In genomic region chr5:109468737-109469420, GRCh38 we compare ENCODE assay signal across 8 cellular contexts. TPM values are rescaled to one million over a fixed set of nuclear protein-coding genes. Genes with fewer than 3 reads are reported as not detected.
DNase-seq lines count a peak whose midpoint lies in the region; ATAC-seq and TF ChIP-seq lines count a peak whose summit lies in the region.

No MANE protein-coding gene starts in this region.

- no peaks in the 10 kb centered on the region for H3K36me3 ChIP-seq in DOHH2 (ENCODE audit: control insufficient read depth, low read length)
- H3K36me3 ChIP-seq in OCI-LY7 (ENCODE audit: insufficient read depth, low read length), result no peaks in the 10 kb centered on the region

- POLR2A ChIA-PET in OCI-LY7 (lab: Charles Lee), result no interaction called here
- POLR2A ChIA-PET in naive thymus-derived CD8-positive, alpha-beta T cell (lab: Charles Lee), result no interaction called here

- H3K79me2 ChIP-seq in DOHH2 (ENCODE audit: control insufficient read depth, low read length) (no peaks in the 10 kb centered on the region), OCI-LY7 (ENCODE audit: insufficient read depth, low read depth, low read length) (no peaks in the 10 kb centered on the region)

- H2AFZ ChIP-seq in OCI-LY7 (ENCODE audit: low read length), result no peak overlapping the region

- peaks cover 11% of the 10 kb centered on the region for H3K4me1 ChIP-seq in DOHH2 (ENCODE audit: control insufficient read depth, low read length)
- H3K4me1 ChIP-seq in OCI-LY7 (ENCODE audit: insufficient read depth, low read length, poor library complexity, severe bottlenecking), result peaks cover 5% of the 10 kb centered on the region

- no peaks in the 10 kb centered on the region for H3K36me3 Mint-ChIP-seq in naive thymus-derived CD8-positive, alpha-beta T cell
- no peaks in the 10 kb centered on the region for H3K36me3 Mint-ChIP-seq in stimulated activated effector memory CD8-positive, alpha-beta T cell treated with anti-CD3 and anti-CD28 coated beads, Interleukin-12 subunit alpha, Interleukin-12 subunit beta, amount 100 ng/mL, for 72 hours

- no peaks in the 10 kb centered on the region for H3K9me3 ChIP-seq in DOHH2 (ENCODE audit: control insufficient read depth, insufficient read depth, low read length)
- H3K9me3 ChIP-seq in OCI-LY7 (ENCODE audit: low read length), result no peaks in the 10 kb centered on the region

- no peaks in the 10 kb centered on the region for H3K9me3 Mint-ChIP-seq in naive thymus-derived CD8-positive, alpha-beta T cell
- no peaks in the 10 kb centered on the region for H3K9me3 Mint-ChIP-seq in stimulated activated effector memory CD8-positive, alpha-beta T cell treated with anti-CD3 and anti-CD28 coated beads, Interleukin-12 subunit alpha, Interleukin-12 subunit beta, amount 100 ng/mL, for 72 hours

- H3K27ac ChIP-seq in DOHH2 (ENCODE audit: low read depth, low read length) (no peak overlapping the region), OCI-LY7 (ENCODE audit: low read depth, low read length, poor library complexity, severe bottlenecking) (no peak overlapping the region)

- TF ChIP-seq CTCF in DOHH2 (IDR thresholded peaks at IDR 0.05; ENCODE audit: low read depth, low read length, poor library complexity, severe bottlenecking), result peak; percentile 71
- peak; percentile 88 for TF ChIP-seq CTCF in OCI-LY7 (conservative IDR thresholded peaks at IDR 0.05; ENCODE audit: low read length)

- CTCF ChIA-PET in OCI-LY7 (lab: Charles Lee; ENCODE audit: unreplicated experiment), result no interaction called here

- no peaks in the 10 kb centered on the region for H4K20me1 ChIP-seq in DOHH2 (ENCODE audit: control insufficient read depth, insufficient read depth, low read depth, low read length)
- H4K20me1 ChIP-seq in OCI-LY7 (ENCODE audit: insufficient read depth, low read length), result no peaks in the 10 kb centered on the region

- H3K27me3 ChIP-seq in DOHH2 (ENCODE audit: control insufficient read depth, low read length), result peaks cover 3% of the 10 kb centered on the region; the same call in 1 of the 2 replicates

- no peak overlapping the region for H3K27ac Mint-ChIP-seq in naive thymus-derived CD8-positive, alpha-beta T cell
- H3K27ac Mint-ChIP-seq in stimulated activated effector memory CD8-positive, alpha-beta T cell treated with anti-CD3 and anti-CD28 coated beads, Interleukin-12 subunit alpha, Interleukin-12 subunit beta, amount 100 ng/mL, for 72 hours, result no peak overlapping the region

- peaks cover 0 to 4% (median 2%) of the 10 kb centered on the region in 5 donors for H3K27me3 Mint-ChIP-seq in naive thymus-derived CD8-positive, alpha-beta T cell

- H3K9me2 ChIP-seq in DOHH2 (replicated peaks; ENCODE audit: control insufficient read depth, low read length), result no peaks in the 10 kb centered on the region
- H3K9me2 ChIP-seq in OCI-LY7 (ENCODE audit: insufficient read depth, low read length), result no peaks in the 10 kb centered on the region

- intact Hi-C loops in OCI-LY7 (cut with micrococcal nuclease; ENCODE audit: unreplicated experiment), result loop anchor here (5.0 to 10.0 kb wide), 2 partner anchors 104 to 547 kb away; no protein-coding TSS in a partner anchor

- no peaks in the 10 kb centered on the region for H3F3A ChIP-seq in DOHH2 (ENCODE audit: control insufficient read depth, insufficient read depth)

- H3K4me1 Mint-ChIP-seq in naive thymus-derived CD8-positive, alpha-beta T cell, result peaks cover 0 to 5% (median 0%) of the 10 kb centered on the region in 4 donors
- H3K4me1 Mint-ChIP-seq in stimulated activated effector memory CD8-positive, alpha-beta T cell treated with anti-CD3 and anti-CD28 coated beads, Interleukin-12 subunit alpha, Interleukin-12 subunit beta, amount 100 ng/mL, for 72 hours, result peaks cover 7% of the 10 kb centered on the region

- H3K4me3 Mint-ChIP-seq in naive thymus-derived CD8-positive, alpha-beta T cell, result no peak overlapping the region
- H3K4me3 Mint-ChIP-seq in stimulated activated effector memory CD8-positive, alpha-beta T cell treated with anti-CD3 and anti-CD28 coated beads, Interleukin-12 subunit alpha, Interleukin-12 subunit beta, amount 100 ng/mL, for 72 hours, result no peak overlapping the region

- DNase-seq in Jurkat, Clone E6-1 (ENCODE audit: low read depth, low spot score), result peak; percentile 80
- DNase-seq in OCI-LY7 (ENCODE audit: low spot score) (peak; percentile 91), activated T-cell treated with anti-CD3 and anti-CD28 coated beads for 24 hours (ENCODE audit: low read depth) (peak; percentile 66)
- DNase-seq in naive thymus-derived CD8-positive, alpha-beta T cell, result peak; percentile 19 to 87 (median 52)
- DNase-seq in stimulated activated effector memory CD8-positive, alpha-beta T cell treated with anti-CD3 and anti-CD28 coated beads, Interleukin-12 subunit alpha, Interleukin-12 subunit beta, amount 100 ng/mL, for 72 hours (ENCODE audit: low spot score in 2 of 2), result peak; percentile 57 to 82

- no peak overlapping the region for H3K4me3 ChIP-seq in DOHH2 (ENCODE audit: low read length)
- H3K4me3 ChIP-seq in Jurkat, Clone E6-1 (ENCODE audit: low read length), result no peak overlapping the region
- H3K4me3 ChIP-seq in OCI-LY7 (ENCODE audit: low read depth, low read length, poor library complexity, severe bottlenecking), result no peak overlapping the region

- ATAC-seq in GM21737 (IDR thresholded peaks at IDR 0.05; ENCODE audit: unreplicated experiment) (peak; percentile 97), esophagus mucosa (peak; percentile 93)
- peak; percentile 63 to 72 for ATAC-seq in naive thymus-derived CD8-positive, alpha-beta T cell
- peak; percentile 90 for ATAC-seq in stimulated activated effector memory CD8-positive, alpha-beta T cell treated with anti-CD3 and anti-CD28 coated beads, Interleukin-12 subunit alpha, Interleukin-12 subunit beta, amount 100 ng/mL, for 72 hours

- H3K4me2 ChIP-seq in DOHH2 (ENCODE audit: low read length), result peak overlapping the region; percentile 23
- peak overlapping the region; percentile 15; the same call in 1 of the 2 replicates for H3K4me2 ChIP-seq in OCI-LY7 (ENCODE audit: low read length)

- no TSS peak for BruUV-seq in OCI-LY7 (replicated peaks; lab: Mats Ljungman, UMichigan)

RNA-seq across cellular contexts. Expression of gene PJA2, which starts 59.1 kb away (rescaled TPM):
- 38.4 TPM for polyA plus RNA-seq in Jurkat, Clone E6-1 (2012; ENCODE audit: insufficient read depth, insufficient read length)
- total RNA-seq in OCI-LY7 (2014; rRNA removed; shearing (Covaris generic)), result 41.3 and 47.9 TPM in 2 replicates
- total RNA-seq in OCI-LY7 (2022), result 69.7 and 79.8 TPM in 2 replicates
- 39.2 TPM for total RNA-seq in esophagus mucosa
- 10 to 100 TPM; 83.1 to 91.0 TPM for total RNA-seq in naive thymus-derived CD8-positive, alpha-beta T cell
- 10 to 100 TPM; 46.0 to 54.4 (median 47.7) TPM for polyA plus RNA-seq in naive thymus-derived CD8-positive, alpha-beta T cell
